9 cellular contexts compared by ENCODE assay signal in genomic region chr13:48093588-48093987, GRCh38. TPM values are rescaled to one million over a fixed set of nuclear protein-coding genes. Genes with fewer than 3 reads are reported as not detected.
DNase-seq lines count a peak whose midpoint lies in the region; ATAC-seq, FAIRE-seq and TF ChIP-seq lines count a peak whose summit lies in the region.
"Had no signal": no experiment of that assay in that cellular context is flagged by ENCODE, and none has a peak within 500 bp of the region (broad histone marks: within the 10 kb centered on the region; RNA-seq: fewer than 3 reads in every experiment).

No MANE protein-coding gene starts in this region.

- no peak for ATAC-seq in HG02571 (IDR thresholded peaks at IDR 0.05; ENCODE audit: unreplicated experiment)
- no peak for ATAC-seq in activated CD4-positive, CD25-positive, alpha-beta regulatory T cell treated with anti-CD3 and anti-CD28 coated beads, Interleukin-2, amount 50 U/mL, for 24 hours
- ATAC-seq in GM18519 (IDR thresholded peaks at IDR 0.05; ENCODE audit: low FRiP score, unreplicated experiment): no peak

- H3K27me3 ChIP-seq in A673 (replicated peaks; ENCODE audit: insufficient read depth, low read depth, low read length, poor library complexity) (no peaks in the 10 kb centered on the region), HUES48 (ENCODE audit: control insufficient read depth, insufficient read depth, low read length) (no peaks in the 10 kb centered on the region), bronchial epithelial cell (ENCODE audit: control insufficient read depth, insufficient read depth, low read length) (no peaks in the 10 kb centered on the region), muscle layer of colon (ENCODE audit: control insufficient read depth in 1 of 2, insufficient read depth in 2 of 2, low read length in 2 of 2) (no peaks in the 10 kb centered on the region)

- H3K9ac ChIP-seq in HUES48 (ENCODE audit: low read depth, low read length): 0 out of 2 replicates have a peak overlapping the region, but pooled peaks have one; percentile 93
- peak overlapping the region; percentile 91 for H3K9ac ChIP-seq in muscle layer of colon (ENCODE audit: low read length)

- H3K4me1 ChIP-seq in A673 (ENCODE audit: insufficient read depth, low read length, poor library complexity, severe bottlenecking) (peaks cover 15% of the 10 kb centered on the region), HUES48 (ENCODE audit: control insufficient read depth, insufficient read depth, low read length) (peaks cover 22% of the 10 kb centered on the region), muscle layer of colon (ENCODE audit: insufficient read depth, low read length) (peaks cover 29% of the 10 kb centered on the region)

- no peak for FAIRE-seq in bronchial epithelial cell (lab: Jason Lieb, UNC)
- FAIRE-seq: G401.6 had no signal

- no peak for DNase-seq in A673 (ENCODE audit: low spot score)
- DNase-seq in bronchial epithelial cell (ENCODE audit: low read depth): peak; percentile 35
- DNase-seq in H4 (ENCODE audit: low spot score): no peak

- CTCF ChIA-PET in A673 (lab: Charles Lee): no interaction called here

- no peak for TF ChIP-seq CTCF in A673 (conservative IDR thresholded peaks at IDR 0.05; ENCODE audit: low read depth, low read length)
- no peak for TF ChIP-seq CTCF in bronchial epithelial cell (IDR thresholded peaks at IDR 0.05; ENCODE audit: insufficient read depth, low read length, severe bottlenecking)

- H3K36me3 ChIP-seq in A673 (ENCODE audit: insufficient read depth, low read length, poor library complexity, severe bottlenecking): no peaks in the 10 kb centered on the region
- H3K36me3 ChIP-seq in HUES48 (ENCODE audit: control insufficient read depth, insufficient read depth, low read length): no peaks in the 10 kb centered on the region
- H3K36me3 ChIP-seq in bronchial epithelial cell (ENCODE audit: control insufficient read depth, insufficient read depth, low read length): no peaks in the 10 kb centered on the region
- H3K36me3 ChIP-seq in muscle layer of colon (ENCODE audit: insufficient read depth, low read length): no peaks in the 10 kb centered on the region

- no TSS peak for BruUV-seq in A673 (replicated peaks; lab: Mats Ljungman, UMichigan)

- H3K9me3 ChIP-seq in A673 (ENCODE audit: low read depth, low read length, poor library complexity, severe bottlenecking) (no peaks in the 10 kb centered on the region), HUES48 (ENCODE audit: control insufficient read depth, insufficient read depth, low read length) (no peaks in the 10 kb centered on the region), muscle layer of colon (ENCODE audit: low read length) (no peaks in the 10 kb centered on the region)

- peak overlapping the region; percentile 2 for H3K27ac ChIP-seq in A673 (ENCODE audit: low read depth, low read length, poor library complexity, severe bottlenecking)
- no peak overlapping the region for H3K27ac ChIP-seq in HUES48 (ENCODE audit: low read depth, low read length)
- H3K27ac ChIP-seq in muscle layer of colon (ENCODE audit: low read depth, low read length): no peak overlapping the region

- H3K4me3 ChIP-seq in A673 (ENCODE audit: low read depth, low read length, poor library complexity, severe bottlenecking) (peak overlapping the region; percentile 85), HUES48 (ENCODE audit: low read depth, low read length) (peak overlapping the region; percentile 91), bronchial epithelial cell (ENCODE audit: low read depth, low read length) (peak overlapping the region; percentile 88), muscle layer of colon (ENCODE audit: low read depth in 1 of 2, low read length in 2 of 2) (peak overlapping the region; percentile 99)

- POLR2A ChIA-PET in A673 (lab: Charles Lee; ENCODE audit: low non-redundant PET): no interaction called here

- intact Hi-C loops in A673 (cut with micrococcal nuclease; ENCODE audit: unreplicated experiment): no loop called here

RNA-seq across cellular contexts. Expression of gene MED4, which starts 1.3 kb away (rescaled TPM):
- total RNA-seq in A673 (2021) (51.6 and 51.7 TPM in 2 replicates), bronchial epithelial cell (24.5 and 26.5 TPM in 2 replicates)
- total RNA-seq in H4 (2014; rRNA removed; shearing (Covaris generic)): 27.1 and 27.7 TPM in 2 replicates

RNA-seq across cellular contexts. Expression of gene NUDT15, which starts 56.1 kb away (rescaled TPM):
- total RNA-seq in A673 (2021): 48.6 and 52.2 TPM in 2 replicates
- total RNA-seq in bronchial epithelial cell: 24.5 and 25.3 TPM in 2 replicates
- total RNA-seq in H4 (2014; rRNA removed; shearing (Covaris generic)): 19.7 and 27.3 TPM in 2 replicates
